ENCODE assay signal across 10 cellular contexts in the genomic region with DNA sequence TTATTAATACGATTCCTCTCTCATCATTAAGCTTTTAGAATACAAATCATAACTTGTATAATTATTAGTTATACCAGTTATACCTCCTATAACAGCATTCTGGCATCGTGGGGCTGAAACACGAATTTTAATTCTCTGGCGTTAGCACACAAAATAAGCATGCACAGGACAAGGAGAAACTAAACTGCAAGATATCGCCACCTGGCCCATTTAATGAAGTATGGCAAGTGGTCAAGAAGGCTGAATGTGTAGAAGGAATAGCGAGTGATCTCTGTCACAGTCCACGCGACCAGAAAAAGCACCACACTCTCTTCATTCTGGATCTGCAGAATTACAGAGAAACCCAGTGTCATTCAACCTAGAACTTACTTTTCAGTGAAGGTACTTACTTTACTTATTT. TPM values are rescaled to one million over a fixed set of nuclear protein-coding genes. Genes with fewer than 3 reads are reported as not detected.
DNase-seq lines count a peak whose midpoint lies in the region; ATAC-seq and TF ChIP-seq lines count a peak whose summit lies in the region.
"Had no signal": no experiment of that assay in that cellular context is flagged by ENCODE, and none has a peak within 500 bp of the region (broad histone marks: within the 10 kb centered on the region; RNA-seq: fewer than 3 reads in every experiment).

No MANE protein-coding gene starts in this region.

- H3K9me3 ChIP-seq in gastroesophageal sphincter: no peaks in the 10 kb centered on the region

- no peaks in the 10 kb centered on the region for H3K4me1 ChIP-seq in gastroesophageal sphincter

- H3K4me3 ChIP-seq in gastroesophageal sphincter: no peak overlapping the region

- no peaks in the 10 kb centered on the region for H3K4me1 Mint-ChIP-seq in activated CD4-positive, alpha-beta T cell treated with anti-CD3 and anti-CD28 coated beads, Interleukin-2, amount 10 ng/mL, durations not matched to agents 24 days and 14 days
- no peaks in the 10 kb centered on the region for H3K4me1 Mint-ChIP-seq in activated CD4-positive, alpha-beta T cell treated with anti-CD3 and anti-CD28 coated beads, Interleukin-2, amount 10 ng/mL, durations not matched to agents 7 days and 5 days
- H3K4me1 Mint-ChIP-seq: activated CD8-positive, alpha-beta memory T cell treated with anti-CD3 and anti-CD28 coated beads, Interleukin-2, amount 10 ng/mL, durations not matched to agents 7 days and 5 days had no signal

- WGBS in gastroesophageal sphincter (ENCODE audit: low coverage in 1 of 2), 2 donors: 40 to 70% methylated on average over 8 of the region's 8 CpGs

- no peaks in the 10 kb centered on the region for H3K9me3 Mint-ChIP-seq in activated CD4-positive, alpha-beta T cell treated with anti-CD3 and anti-CD28 coated beads, Interleukin-2, amount 10 ng/mL, durations not matched to agents 24 days and 14 days
- H3K9me3 Mint-ChIP-seq in activated CD4-positive, alpha-beta T cell treated with anti-CD3 and anti-CD28 coated beads, Interleukin-2, amount 10 ng/mL, durations not matched to agents 7 days and 5 days: no peaks in the 10 kb centered on the region
- H3K9me3 Mint-ChIP-seq: CD4-positive, CD25-positive, alpha-beta regulatory T cell had no signal

- TF ChIP-seq CTCF in gastroesophageal sphincter (IDR thresholded peaks at IDR 0.05): no peak

- peaks cover 0 to 31% of the 10 kb centered on the region in 2 donors for H3K36me3 ChIP-seq in gastroesophageal sphincter

- no peaks in the 10 kb centered on the region for H3K27me3 ChIP-seq in gastroesophageal sphincter

- intact Hi-C loops in activated CD4-positive, alpha-beta T cell treated with anti-CD3 and anti-CD28 coated beads, Interleukin-2, amount 10 ng/mL, durations not matched to agents 24 days and 14 days (cut with micrococcal nuclease): no loop called here

- no peak overlapping the region for H3K27ac Mint-ChIP-seq in activated CD4-positive, alpha-beta T cell treated with anti-CD3 and anti-CD28 coated beads, Interleukin-2, amount 10 ng/mL, durations not matched to agents 24 days and 14 days
- no peak overlapping the region for H3K27ac Mint-ChIP-seq in activated CD4-positive, alpha-beta T cell treated with anti-CD3 and anti-CD28 coated beads, Interleukin-2, amount 10 ng/mL, durations not matched to agents 7 days and 5 days
- H3K27ac Mint-ChIP-seq: activated CD8-positive, alpha-beta memory T cell treated with anti-CD3 and anti-CD28 coated beads, Interleukin-2, amount 10 ng/mL, durations not matched to agents 7 days and 5 days; CD4-positive, CD25-positive, alpha-beta regulatory T cell had no signal

- CTCF ChIA-PET in activated CD4-positive, alpha-beta T cell treated with anti-CD3 and anti-CD28 coated beads, Interleukin-2, amount 10 ng/mL, durations not matched to agents 7 days and 5 days (lab: Charles Lee): no interaction called here

- peak; percentile 49 for DNase-seq in activated CD4-positive, alpha-beta T cell treated with anti-CD3 and anti-CD28 coated beads, Interleukin-2, amount 10 ng/mL, durations not matched to agents 24 days and 14 days
- no peak for DNase-seq in activated CD4-positive, alpha-beta T cell treated with anti-CD3 and anti-CD28 coated beads, Interleukin-2, amount 10 ng/mL, durations not matched to agents 7 days and 5 days
- DNase-seq in NAMALWA (ENCODE audit: low spot score): peak; percentile 15
- DNase-seq in dermis blood vessel endothelial cell: peak; percentile 74
- peak; percentile 5 for DNase-seq in retina
- DNase-seq in NCI-H510A (lab: John Stamatoyannopoulos, UW): no peak
- no peak for DNase-seq in activated CD4-positive, alpha-beta T cell treated with anti-CD3 and anti-CD28 coated beads, Interleukin-2, amount 50 U/mL, for 4 hours
- DNase-seq: activated CD8-positive, alpha-beta memory T cell treated with anti-CD3 and anti-CD28 coated beads, Interleukin-2, amount 10 ng/mL, durations not matched to agents 7 days and 5 days had no signal

- H3K4me3 Mint-ChIP-seq in activated CD4-positive, alpha-beta T cell treated with anti-CD3 and anti-CD28 coated beads, Interleukin-2, amount 10 ng/mL, durations not matched to agents 24 days and 14 days: no peak overlapping the region
- H3K4me3 Mint-ChIP-seq in activated CD4-positive, alpha-beta T cell treated with anti-CD3 and anti-CD28 coated beads, Interleukin-2, amount 10 ng/mL, durations not matched to agents 7 days and 5 days: no peak overlapping the region
- H3K4me3 Mint-ChIP-seq: activated CD8-positive, alpha-beta memory T cell treated with anti-CD3 and anti-CD28 coated beads, Interleukin-2, amount 10 ng/mL, durations not matched to agents 7 days and 5 days; CD4-positive, CD25-positive, alpha-beta regulatory T cell had no signal

- no peak overlapping the region for H3K27ac ChIP-seq in gastroesophageal sphincter

- no peaks in the 10 kb centered on the region for H3K36me3 Mint-ChIP-seq in activated CD4-positive, alpha-beta T cell treated with anti-CD3 and anti-CD28 coated beads, Interleukin-2, amount 10 ng/mL, durations not matched to agents 24 days and 14 days (ENCODE audit: low read depth)
- H3K36me3 Mint-ChIP-seq in activated CD4-positive, alpha-beta T cell treated with anti-CD3 and anti-CD28 coated beads, Interleukin-2, amount 10 ng/mL, durations not matched to agents 7 days and 5 days (ENCODE audit: low read depth): no peaks in the 10 kb centered on the region
- H3K36me3 Mint-ChIP-seq: activated CD8-positive, alpha-beta memory T cell treated with anti-CD3 and anti-CD28 coated beads, Interleukin-2, amount 10 ng/mL, durations not matched to agents 7 days and 5 days had no signal

- no peak for ATAC-seq in gastroesophageal sphincter
- ATAC-seq: activated CD8-positive, alpha-beta memory T cell treated with anti-CD3 and anti-CD28 coated beads, Interleukin-2, amount 10 ng/mL, durations not matched to agents 7 days and 5 days had no signal

- TF ChIP-seq POLR2A in gastroesophageal sphincter (IDR thresholded peaks at IDR 0.05): no peak

- H3K27me3 Mint-ChIP-seq in activated CD4-positive, alpha-beta T cell treated with anti-CD3 and anti-CD28 coated beads, Interleukin-2, amount 10 ng/mL, durations not matched to agents 24 days and 14 days: peaks cover 2% of the 10 kb centered on the region
- H3K27me3 Mint-ChIP-seq in activated CD4-positive, alpha-beta T cell treated with anti-CD3 and anti-CD28 coated beads, Interleukin-2, amount 10 ng/mL, durations not matched to agents 7 days and 5 days: peaks cover 7% of the 10 kb centered on the region
- H3K27me3 Mint-ChIP-seq: CD4-positive, CD25-positive, alpha-beta regulatory T cell had no signal

- POLR2A ChIA-PET in activated CD4-positive, alpha-beta T cell treated with anti-CD3 and anti-CD28 coated beads, Interleukin-2, amount 10 ng/mL, durations not matched to agents 7 days and 5 days (lab: Charles Lee): no interaction called here

- TF ChIP-seq EP300 in gastroesophageal sphincter (IDR thresholded peaks at IDR 0.05): no peak

RNA-seq across cellular contexts. Expression of gene HACD1, which starts 18.1 kb away (rescaled TPM):
- 1.1 and 1.2 TPM in 2 replicates for total RNA-seq in activated CD4-positive, alpha-beta T cell treated with anti-CD3 and anti-CD28 coated beads, Interleukin-2, amount 10 ng/mL, durations not matched to agents 24 days and 14 days
- under 1 TPM; 0.47 to 0.69 TPM for total RNA-seq in activated CD4-positive, alpha-beta T cell treated with anti-CD3 and anti-CD28 coated beads, Interleukin-2, amount 10 ng/mL, durations not matched to agents 7 days and 5 days
- 15.5 and 27.9 TPM in 2 replicates for total RNA-seq in dermis blood vessel endothelial cell
- total RNA-seq in gastroesophageal sphincter: 10 to 100 TPM; 46.7 to 96.7 (median 82.6) TPM

RNA-seq across cellular contexts. Expression of gene STAM, which starts 44.9 kb away (rescaled TPM):
- 22.2 and 25.0 TPM in 2 replicates for total RNA-seq in activated CD4-positive, alpha-beta T cell treated with anti-CD3 and anti-CD28 coated beads, Interleukin-2, amount 10 ng/mL, durations not matched to agents 24 days and 14 days
- total RNA-seq in activated CD4-positive, alpha-beta T cell treated with anti-CD3 and anti-CD28 coated beads, Interleukin-2, amount 10 ng/mL, durations not matched to agents 7 days and 5 days: 10 to 100 TPM; 16.6 to 23.8 TPM
- 12.9 and 22.4 TPM in 2 replicates for total RNA-seq in dermis blood vessel endothelial cell
- total RNA-seq in gastroesophageal sphincter: 100 to 1,000 TPM in 1 of 4 donors, 10 to 100 TPM in 3; 14.9 to 192 (median 19.2) TPM

Comparison
In these comparisons a context has a peak if more than half of its experiments do, and no peak if none do; other contexts are left out.
1. DNase-seq: peak in activated CD4-positive, alpha-beta T cell treated with anti-CD3 and anti-CD28 coated beads, Interleukin-2, amount 10 ng/mL, durations not matched to agents 24 days and 14 days (single experiment), NAMALWA (single experiment), dermis blood vessel endothelial cell (single experiment) and retina (single experiment); none in activated CD4-positive, alpha-beta T cell treated with anti-CD3 and anti-CD28 coated beads, Interleukin-2, amount 10 ng/mL, durations not matched to agents 7 days and 5 days (single experiment), NCI-H510A (single experiment) and activated CD4-positive, alpha-beta T cell treated with anti-CD3 and anti-CD28 coated beads, Interleukin-2, amount 50 U/mL, for 4 hours (0 of 2).